Comparison of ENCODE assay signal across 26 cellular contexts in the genomic region with DNA sequence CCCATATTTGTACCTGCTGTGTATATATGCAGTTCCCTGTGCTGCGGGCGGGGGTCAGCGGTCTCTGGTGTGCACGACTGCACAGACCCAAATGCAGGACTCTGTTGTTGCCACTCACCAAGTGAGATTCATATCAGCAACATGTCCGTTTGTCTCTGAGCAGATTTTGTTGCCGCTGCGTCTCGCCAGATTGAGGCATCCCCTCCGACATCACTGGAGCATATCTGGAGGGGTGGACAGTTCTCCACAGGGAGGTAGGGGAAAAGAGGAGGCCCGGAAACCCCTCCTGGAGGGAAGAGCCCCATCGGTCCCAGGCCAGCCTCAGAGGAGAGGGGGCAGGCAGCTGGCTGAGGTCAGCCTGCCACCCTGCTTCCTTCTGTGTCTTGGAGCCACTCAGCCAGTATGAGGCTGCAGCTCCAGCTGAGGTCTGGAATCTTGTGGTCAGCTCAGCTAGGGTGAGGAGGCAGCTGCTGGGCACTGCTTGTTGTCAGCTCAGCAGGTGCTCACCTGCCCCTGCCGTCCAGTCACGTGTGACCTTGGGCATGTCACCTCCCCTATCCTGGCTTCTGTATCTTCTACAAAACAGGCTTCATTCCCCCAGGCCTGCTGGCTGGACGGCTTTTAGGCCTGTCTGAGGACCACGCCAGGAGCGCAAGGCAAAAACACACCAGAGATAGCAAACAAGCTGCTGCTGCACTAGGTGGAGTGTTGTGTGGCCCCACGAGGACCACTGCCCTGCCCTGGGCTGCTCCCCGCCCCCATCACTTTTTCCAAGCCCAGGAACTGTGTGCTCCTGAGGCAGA. TPM values are rescaled to one million over a fixed set of nuclear protein-coding genes. Genes with fewer than 3 reads are reported as not detected.
DNase-seq lines count a peak whose midpoint lies in the region; ATAC-seq, FAIRE-seq and TF ChIP-seq lines count a peak whose summit lies in the region.
"Had no signal": no experiment of that assay in that cellular context is flagged by ENCODE, and none has a peak within 500 bp of the region (broad histone marks: within the 10 kb centered on the region; RNA-seq: fewer than 3 reads in every experiment).

No MANE protein-coding gene starts in this region.

- H3K36me3 Mint-ChIP-seq in endodermal cell (ENCODE audit: low read depth) (no peaks in the 10 kb centered on the region), type B pancreatic cell (no peaks in the 10 kb centered on the region)

- no peak overlapping the region for H3K27ac ChIP-seq in endodermal cell (ENCODE audit: low read depth, low read length)
- peak overlapping the region; percentile 93 to 96 for H3K27ac ChIP-seq in mucosa of rectum (ENCODE audit: low read depth in 2 of 2, low read length in 2 of 2)
- H3K27ac ChIP-seq: adrenal gland, BLaER1, SK-N-MC had no signal

- no peak overlapping the region for H3K9ac ChIP-seq in endodermal cell (ENCODE audit: extremely low read depth, low read length, poor library complexity, severe bottlenecking)
- H3K9ac ChIP-seq in mucosa of rectum (ENCODE audit: low read depth in 1 of 2, low read length in 2 of 2), result peak overlapping the region; percentile 85 to 97
- H3K9ac ChIP-seq: BLaER1 had no signal

- no peaks in the 10 kb centered on the region for H3K27me3 Mint-ChIP-seq in endodermal cell (ENCODE audit: insufficient read depth)
- peaks cover 25% of the 10 kb centered on the region for H3K27me3 Mint-ChIP-seq in type B pancreatic cell

- H3K27me3 ChIP-seq in endodermal cell (ENCODE audit: control insufficient read depth, insufficient read depth, low read length, poor library complexity, severe bottlenecking) (no peaks in the 10 kb centered on the region), mucosa of rectum (ENCODE audit: control insufficient read depth in 2 of 2, insufficient read depth in 2 of 2, low read length in 2 of 2) (no peaks in the 10 kb centered on the region)
- H3K27me3 ChIP-seq: adrenal gland, BLaER1 had no signal

- H3K27ac Mint-ChIP-seq in endodermal cell (no peak overlapping the region), type B pancreatic cell (no peak overlapping the region)
- H3K27ac Mint-ChIP-seq: activated CD4-positive, alpha-beta memory T cell treated with anti-CD3 and anti-CD28 coated beads, Interleukin-2, amount 10 ng/mL, durations not matched to agents 7 days and 5 days; T-helper 2 cell treated with Interferon-gamma antibody and Interleukin-4, amounts not matched to agents 5 μg/mL and 100 μg/mL, for 36 hours had no signal

- TF ChIP-seq CTCF in endodermal cell (conservative IDR thresholded peaks at IDR 0.05) (no peak), type B pancreatic cell (conservative IDR thresholded peaks at IDR 0.05) (no peak)

- WGBS in endodermal cell (ENCODE audit: insufficient coverage in 1 of 2, insufficient read length in 1 of 2), 2 experiments, result 91 to 92% methylated on average over 12 to 18 of the region's 18 CpGs

- H3K4me1 ChIP-seq in endodermal cell (ENCODE audit: control insufficient read depth, insufficient read depth, low read length), result peaks cover 41% of the 10 kb centered on the region
- H3K4me1 ChIP-seq in mucosa of rectum (ENCODE audit: control insufficient read depth in 2 of 2, insufficient read depth in 2 of 2, low read length in 2 of 2), result peaks cover 41 to 89% of the 10 kb centered on the region in 2 donors
- H3K4me1 ChIP-seq: adrenal gland, BLaER1 had no signal

- peak; percentile 27 for DNase-seq in NCI-H2196 (lab: John Stamatoyannopoulos, UW; ENCODE audit: unreplicated experiment)
- DNase-seq in NCI-H2196 treated with DMSO at 0.1 percent for 48 hours (lab: John Stamatoyannopoulos, UW; ENCODE audit: unreplicated experiment), result no peak
- DNase-seq in endodermal cell, result no peak
- DNase-seq in type B pancreatic cell (ENCODE audit: extremely low spot score, unreplicated experiment), result no peak
- DNase-seq in HTR-8/SVneo (ENCODE audit: insufficient read length, low spot score), result no peak
- DNase-seq: 8988T; activated CD4-positive, alpha-beta memory T cell treated with anti-CD3 and anti-CD28 coated beads, Interleukin-2, amount 10 ng/mL, durations not matched to agents 7 days and 5 days; activated gamma-delta T cell treated with Interleukin-2 at 50 U/mL for 16 hours; activated T-cell treated with anti-CD3 and anti-CD28 coated beads for 4 hours; foreskin melanocyte; mesendoderm; MV-4-11; NCI-H187 treated with DMSO at 0.1 percent for 48 hours had no signal

- FAIRE-seq in HTR-8/SVneo (lab: Jason Lieb, UNC), result no peak
- FAIRE-seq: urothelium cell line had no signal

- H3K4me1 Mint-ChIP-seq in endodermal cell, result peaks cover 78% of the 10 kb centered on the region
- H3K4me1 Mint-ChIP-seq in type B pancreatic cell (ENCODE audit: unreplicated experiment), result peaks cover 4% of the 10 kb centered on the region
- H3K4me1 Mint-ChIP-seq: activated CD4-positive, alpha-beta memory T cell treated with anti-CD3 and anti-CD28 coated beads, Interleukin-2, amount 10 ng/mL, durations not matched to agents 7 days and 5 days; neural crest cell had no signal

- peak overlapping the region; percentile 39 for H3K4me3 Mint-ChIP-seq in endodermal cell
- H3K4me3 Mint-ChIP-seq in type B pancreatic cell, result peak overlapping the region; percentile 71
- H3K4me3 Mint-ChIP-seq: activated CD4-positive, alpha-beta memory T cell treated with anti-CD3 and anti-CD28 coated beads, Interleukin-2, amount 10 ng/mL, durations not matched to agents 7 days and 5 days; neural crest cell; T-helper 2 cell treated with Interferon-gamma antibody and Interleukin-4, amounts not matched to agents 5 μg/mL and 100 μg/mL, for 36 hours had no signal

- no peaks in the 10 kb centered on the region for H3K9me3 ChIP-seq in endodermal cell (ENCODE audit: control insufficient read depth, low read length)
- no peaks in the 10 kb centered on the region for H3K9me3 ChIP-seq in mucosa of rectum (ENCODE audit: control insufficient read depth in 2 of 2, low read length in 2 of 2)
- H3K9me3 ChIP-seq: adrenal gland, BLaER1 had no signal

- H3K9me3 Mint-ChIP-seq in endodermal cell (no peaks in the 10 kb centered on the region), type B pancreatic cell (no peaks in the 10 kb centered on the region)

- no peak overlapping the region for H3K4me3 ChIP-seq in endodermal cell (ENCODE audit: low read length)
- H3K4me3 ChIP-seq in mucosa of rectum (ENCODE audit: low read length in 2 of 2), result peak overlapping the region; percentile 75 to 85
- H3K4me3 ChIP-seq: adrenal gland, BLaER1, SK-N-MC had no signal

- H3K36me3 ChIP-seq in endodermal cell (ENCODE audit: control insufficient read depth, insufficient read depth, low read length) (peaks cover 9% of the 10 kb centered on the region), mucosa of rectum (ENCODE audit: control insufficient read depth in 2 of 2, insufficient read depth in 2 of 2, low read length in 2 of 2) (peaks cover 8 to 13% of the 10 kb centered on the region in 2 donors)
- H3K36me3 ChIP-seq: adrenal gland, BLaER1 had no signal

- ATAC-seq in HG03520 (IDR thresholded peaks at IDR 0.05; ENCODE audit: unreplicated experiment), result no peak
- no peak for ATAC-seq in HG03196 (IDR thresholded peaks at IDR 0.05; ENCODE audit: unreplicated experiment)

RNA-seq across cellular contexts. Expression of a gene that starts 47.1 kb away (rescaled TPM):
- 10 to 100 TPM; 56.3 to 58.0 TPM for total RNA-seq in endodermal cell
- polyA plus RNA-seq in endodermal cell (2013, experiment 1 of 2), result 12.3 TPM
- polyA plus RNA-seq in endodermal cell (2013, experiment 2 of 2), result 15.2 TPM
- total RNA-seq in type B pancreatic cell (ENCODE audit: low replicate concordance), result 19.9 and 41.7 TPM in 2 replicates
- total RNA-seq: activated CD4-positive, alpha-beta memory T cell treated with anti-CD3 and anti-CD28 coated beads, Interleukin-2, amount 10 ng/mL, durations not matched to agents 7 days and 5 days; dermis microvascular lymphatic vessel endothelial cell; kidney epithelial cell; neural crest cell; RPMI7951; subcutaneous adipose tissue had no signal
